Comparison of ENCODE assay signal across 8 cellular contexts in genomic region chr17:50146230-50146926, GRCh38. TPM values are rescaled to one million over a fixed set of nuclear protein-coding genes. Genes with fewer than 3 reads are reported as not detected.
DNase-seq lines count a peak whose midpoint lies in the region; ATAC-seq, FAIRE-seq and TF ChIP-seq lines count a peak whose summit lies in the region.

No MANE protein-coding gene starts in this region.

- no peak for TF ChIP-seq POLR2A in H1 (IDR thresholded peaks at IDR 0.05; ENCODE audit: control extremely low read depth in 1 of 2, low read depth in 2 of 2, low read length in 2 of 2)

- no peak; the same call in 1 of the 2 replicates for TF ChIP-seq CTCF in Panc1 (IDR thresholded peaks at IDR 0.05)
- TF ChIP-seq CTCF in H1 (IDR thresholded peaks at IDR 0.05; ENCODE audit: control extremely low read depth in 1 of 3, insufficient read depth in 1 of 3, low read depth in 1 of 3, low read length in 3 of 3) = peak in 2 of 3 experiments; percentile 4 to 6; a peak in 1 of 4 replicates
- no peak for TF ChIP-seq CTCF in neutrophil (IDR thresholded peaks at IDR 0.05)

- in situ Hi-C loops in Panc1 (cut with HindIII; ENCODE audit: low pct_unique_long_range_greater_than_20kb, low sequenced_read_pairs) = no loop called here

- H3K23me2 ChIP-seq in H1 (ENCODE audit: low read depth, low read length) = peaks cover 24% of the 10 kb centered on the region

- H4K5ac ChIP-seq in H1 (ENCODE audit: insufficient read length, low read depth, low read length) = no peak overlapping the region

- H4K91ac ChIP-seq in H1 (replicated peaks; ENCODE audit: insufficient read length, low read length) = peak overlapping the region; percentile 25

- H4K8ac ChIP-seq in H1 (ENCODE audit: extremely low read depth, insufficient read depth, low read length) = peak overlapping the region; percentile 31

- H3K4me3 ChIP-seq in CD4-positive, alpha-beta memory T cell (ENCODE audit: low read length in 2 of 2) = peak overlapping the region; percentile 76 to 84
- H3K4me3 ChIP-seq in Panc1 (ENCODE audit: low read depth in 2 of 2, low read length in 2 of 2) (peak overlapping the region; percentile 70 to 97), H1 (ENCODE audit: extremely low read depth in 1 of 4, insufficient read depth in 2 of 4, low read depth in 3 of 4, low read length in 4 of 4) (no peak overlapping the region), neutrophil (ENCODE audit: low read depth in 1 of 2, low read length in 1 of 2) (peak overlapping the region; percentile 97 to 98)

- no peak overlapping the region for H3K56ac ChIP-seq in H1 (replicated peaks; ENCODE audit: insufficient read length, low read depth, low read length)

- H2BK20ac ChIP-seq in H1 (ENCODE audit: low read length) = 0 out of 2 replicates have a peak overlapping the region, but pooled peaks have one; percentile 27

- intact Hi-C loops in CD4-positive, alpha-beta memory T cell (cut with micrococcal nuclease) = no loop called here
- intact Hi-C loops in Panc1 (cut with micrococcal nuclease; ENCODE audit: unreplicated experiment) = no loop called here

- H3K9me3 Mint-ChIP-seq in CD4-positive, alpha-beta memory T cell = peaks cover 0 to 1% (median 0%) of the 10 kb centered on the region in 8 donors

- 0 out of 2 replicates have a peak overlapping the region, but pooled peaks have one; percentile 75 for H2BK12ac ChIP-seq in H1 (ENCODE audit: low read depth, low read length)

- TF ChIP-seq RAD21 in H1 (IDR thresholded peaks at IDR 0.05 in 1 of 2, conservative IDR thresholded peaks at IDR 0.05 in 1 of 2; ENCODE audit: low read depth in 2 of 2, low read length in 2 of 2) = no peak

- H2BK15ac ChIP-seq in H1 (ENCODE audit: low read length) = no peak overlapping the region

- no peak for DNase-seq in CD4-positive, alpha-beta memory T cell
- DNase-seq in Panc1 (ENCODE audit: low read depth, low spot score) (no peak), H1 (ENCODE audit: low read depth in 1 of 2, low spot score in 2 of 2) (no peak), SKM-1 (lab: John Stamatoyannopoulos, UW; ENCODE audit: unreplicated experiment) (no peak)

- WGBS in H1 (ENCODE audit: extremely low coverage in 1 of 2, insufficient coverage in 1 of 2, insufficient read length in 1 of 2, insufficient replicate concordance in 2 of 2, low coverage in 1 of 2, low lambda C conversion rate in 2 of 2, missing lambda C conversion rate in 1 of 2), 2 experiments = 80% methylated on average over 10 of the region's 10 CpGs; no CpG with 5 or more reads in 1 of the 2 experiments

- no peak overlapping the region for H2BK5ac ChIP-seq in H1 (ENCODE audit: low read depth, low read length)

- no peak overlapping the region for H3K18ac ChIP-seq in H1 (ENCODE audit: extremely low read depth, low read length)

- H3K36me3 Mint-ChIP-seq in CD4-positive, alpha-beta memory T cell = peaks cover 21 to 67% of the 10 kb centered on the region in 2 donors

- peaks cover 25% of the 10 kb centered on the region for H3K36me3 ChIP-seq in CD4-positive, alpha-beta memory T cell (ENCODE audit: insufficient read depth, low read length)
- H3K36me3 ChIP-seq in Panc1 (ENCODE audit: control insufficient read depth, insufficient read depth, low read length) = peaks cover 19% of the 10 kb centered on the region; the same call in 1 of the 2 replicates
- peaks cover 0 to 6% (median 0%) of the 10 kb centered on the region in 4 experiments; a peak in 1 of 8 replicates for H3K36me3 ChIP-seq in H1 (ENCODE audit: control insufficient read depth in 2 of 4, insufficient read depth in 4 of 4, low read length in 3 of 4)
- peaks cover 52% of the 10 kb centered on the region for H3K36me3 ChIP-seq in neutrophil

- no peaks in the 10 kb centered on the region for H3K27me3 ChIP-seq in CD4-positive, alpha-beta memory T cell (ENCODE audit: insufficient read depth, low read length)
- no peaks in the 10 kb centered on the region for H3K27me3 ChIP-seq in Panc1 (ENCODE audit: control insufficient read depth, insufficient read depth, low read length)
- peaks cover 2 to 17% (median 15%) of the 10 kb centered on the region in 4 experiments; a peak in 6 of 7 replicates for H3K27me3 ChIP-seq in H1 (replicated peaks in 1 of 4; ENCODE audit: control insufficient read depth in 3 of 4, extremely low read depth in 1 of 4, insufficient read depth in 3 of 4, low read length in 3 of 4)
- no peaks in the 10 kb centered on the region for H3K27me3 ChIP-seq in neutrophil

- H2AFZ ChIP-seq in H1 (ENCODE audit: low read length) = no peak overlapping the region

- no peak for FAIRE-seq in H1 (lab: Jason Lieb, UNC)

- no peak overlapping the region for H3K23ac ChIP-seq in H1 (ENCODE audit: insufficient read length)

- no peak overlapping the region for H3K14ac ChIP-seq in H1 (ENCODE audit: insufficient read length)

- H4K20me1 ChIP-seq in H1 (replicated peaks in 1 of 2; ENCODE audit: control insufficient read depth in 1 of 2, insufficient read depth in 2 of 2, low read length in 2 of 2) = peaks cover 9 to 16% of the 10 kb centered on the region in 2 experiments

- H3K27me3 Mint-ChIP-seq in CD4-positive, alpha-beta memory T cell = no peaks in the 10 kb centered on the region

- no peak for TF ChIP-seq EP300 in H1 (IDR thresholded peaks at IDR 0.05; ENCODE audit: borderline replicate concordance in 1 of 2, low read depth in 2 of 2, low read length in 2 of 2)

- BruUV-seq in Panc1 (replicated peaks; lab: Mats Ljungman, UMichigan) = no TSS peak

- peak overlapping the region; percentile 79 for H3K27ac ChIP-seq in CD4-positive, alpha-beta memory T cell (ENCODE audit: low read depth, low read length)
- peak overlapping the region; percentile 79 for H3K27ac ChIP-seq in Panc1 (ENCODE audit: low read length)
- no peak overlapping the region for H3K27ac ChIP-seq in H1 (ENCODE audit: low read depth, low read length)
- H3K27ac ChIP-seq in neutrophil = peak overlapping the region; percentile 99

- H3K9me3 ChIP-seq in CD4-positive, alpha-beta memory T cell (ENCODE audit: control insufficient read depth in 1 of 2, low read length in 2 of 2) = no peaks in the 10 kb centered on the region
- no peaks in the 10 kb centered on the region for H3K9me3 ChIP-seq in Panc1 (ENCODE audit: control insufficient read depth, insufficient read depth, low read depth, low read length)
- H3K9me3 ChIP-seq in H1 (ENCODE audit: insufficient read depth in 2 of 2, low read depth in 1 of 2, low read length in 1 of 2) = no peaks in the 10 kb centered on the region
- H3K9me3 ChIP-seq in neutrophil = no peaks in the 10 kb centered on the region

- H3K27ac Mint-ChIP-seq in CD4-positive, alpha-beta memory T cell = peak overlapping the region; percentile 91 to 96 (median 93)

- CTCF ChIA-PET in CD4-positive, alpha-beta memory T cell (lab: Charles Lee; ENCODE audit: partially characterized antibody) = interaction anchor here (1.1 to 4.5 kb wide), 5 partner anchors 10 to 116 kb away, joined by 3 to 36 read pairs (median 9); no protein-coding TSS in a partner anchor
- CTCF ChIA-PET in Panc1 (lab: Charles Lee) = interaction anchor here (0.7 kb wide), 2 partner anchors 15 to 52 kb away, joined by 5 to 7 read pairs; no protein-coding TSS in a partner anchor
- CTCF ChIA-PET in H1 (lab: Charles Lee; ENCODE audit: partially characterized antibody) = interaction anchor here (0.6 to 21.6 kb wide), 19 partner anchors 3 to 185 kb away, joined by 3 to 299 read pairs (median 7); partner anchors contain the start of genes ITGA3, PDK2, PPP1R9B and SAMD14

- no peak overlapping the region for H2BK120ac ChIP-seq in H1 (replicated peaks; ENCODE audit: low read depth, low read length)

- peaks cover 8% of the 10 kb centered on the region for H3K79me1 ChIP-seq in H1 (ENCODE audit: low read depth, low read length)

- ATAC-seq in Panc1 = no peak
- ATAC-seq in GM19452 (IDR thresholded peaks at IDR 0.05; ENCODE audit: unreplicated experiment) = no peak
- ATAC-seq in GM21360 (IDR thresholded peaks at IDR 0.05; ENCODE audit: unreplicated experiment) = no peak
- ATAC-seq in HG03520 (IDR thresholded peaks at IDR 0.05; ENCODE audit: unreplicated experiment) = no peak

- H3K79me2 ChIP-seq in H1 (ENCODE audit: control insufficient read depth in 1 of 2, insufficient read depth in 2 of 2, low read length in 2 of 2) = no peaks in the 10 kb centered on the region; a peak in 1 of 4 replicates

- peaks cover 75% of the 10 kb centered on the region for H3K4me1 ChIP-seq in CD4-positive, alpha-beta memory T cell (ENCODE audit: insufficient read depth, low read length)
- peaks cover 26% of the 10 kb centered on the region for H3K4me1 ChIP-seq in Panc1 (ENCODE audit: control insufficient read depth, insufficient read depth, low read length)
- peaks cover 0 to 28% (median 13%) of the 10 kb centered on the region in 4 experiments; a peak in 6 of 7 replicates for H3K4me1 ChIP-seq in H1 (replicated peaks in 1 of 4; ENCODE audit: control insufficient read depth in 3 of 4, insufficient read depth in 4 of 4, low read length in 3 of 4)
- H3K4me1 ChIP-seq in neutrophil (ENCODE audit: control insufficient read depth in 1 of 2, insufficient read depth in 1 of 2, low read depth in 1 of 2, low read length in 1 of 2) = peaks cover 47 to 53% of the 10 kb centered on the region in 2 experiments

- no peak overlapping the region for H3K4ac ChIP-seq in H1 (replicated peaks; ENCODE audit: insufficient read length, low read depth, low read length)

- peaks cover 47 to 77% (median 61%) of the 10 kb centered on the region in 4 donors for H3K4me1 Mint-ChIP-seq in CD4-positive, alpha-beta memory T cell

- no peak overlapping the region for H3K9ac ChIP-seq in H1 (replicated peaks in 1 of 4; ENCODE audit: extremely low read depth in 1 of 4, low read depth in 3 of 4, low read length in 3 of 4)

- H2AK5ac ChIP-seq in H1 (ENCODE audit: low read depth, low read length) = peak overlapping the region; percentile 1; the same call in 1 of the 2 replicates

- H3K4me3 Mint-ChIP-seq in CD4-positive, alpha-beta memory T cell = peak overlapping the region; percentile 92 to 99 (median 96)

- POLR2A ChIA-PET in CD4-positive, alpha-beta memory T cell (lab: Charles Lee; ENCODE audit: partially characterized antibody) = interaction anchor here (1.9 to 9.0 kb wide), 2 partner anchors 11 to 15 kb away, joined by 6 to 102 read pairs; no protein-coding TSS in a partner anchor
- POLR2A ChIA-PET in Panc1 (lab: Charles Lee) (no interaction called here), H1 (lab: Charles Lee; ENCODE audit: partially characterized antibody) (interaction anchor here (0.9 to 2.6 kb wide), 4 partner anchors 10 to 200 kb away, joined by 3 to 9 read pairs (median 4); partner anchors contain the start of gene XYLT2)

- H3K4me2 ChIP-seq in H1 (ENCODE audit: insufficient read depth in 1 of 2, low read depth in 2 of 2, low read length in 2 of 2) = no peak overlapping the region; a peak in 1 of 4 replicates

RNA-seq across cellular contexts. Expression of gene PPP1R9B, which starts 4.1 kb away (rescaled TPM):
- 10 to 100 TPM; 97.5 to 99.7 TPM for total RNA-seq in CD4-positive, alpha-beta memory T cell
- 1 to 10 TPM in 1 of 2 donors, under 1 TPM in 1; 0.48 to 2.2 TPM for polyA plus RNA-seq in CD4-positive, alpha-beta memory T cell
- 114 TPM for total RNA-seq in Panc1 (2021; ENCODE audit: unreplicated experiment)
- polyA plus RNA-seq in Panc1 (2012; ENCODE audit: insufficient read length) = 149 TPM
- total RNA-seq in H1 (2021; fragmentation: NEBNext Ultra II Directional; extraction: Animal tissue kit (Norgen Biotek cat#: 25700)) = 13.1 and 14.1 TPM in 2 replicates
- polyA plus RNA-seq in H1 (2011; rRNA removed) = 5.2 and 6.1 TPM in 2 replicates
- polyA plus RNA-seq in H1 (2011; cell fraction: cytosol; rRNA removed) = 6.2 TPM
- 11.6 TPM for polyA plus RNA-seq in H1 (2011; cell fraction: nucleus; rRNA removed)
- 13.3 to 16.7 TPM (median 15.0 TPM) in 4 replicates for polyA plus RNA-seq in H1 (2012, experiment 1 of 2)
- polyA plus RNA-seq in H1 (2012, experiment 2 of 2) = 9.9 TPM
- polyA plus RNA-seq in H1 (2013, experiment 1 of 2) = 6.4 TPM
- 6.6 TPM for polyA plus RNA-seq in H1 (2013, experiment 2 of 2)
- 3.9 and 6.5 TPM in 2 replicates for polyA minus RNA-seq in H1 (2011; rRNA and poly(A)+ RNA removed)
- polyA minus RNA-seq in H1 (2011; cell fraction: cytosol; rRNA and poly(A)+ RNA removed) = 7.4 TPM
- 6.0 TPM for polyA minus RNA-seq in H1 (2011; cell fraction: nucleus; rRNA and poly(A)+ RNA removed)

RNA-seq across cellular contexts. Expression of gene SAMD14, which starts 16.4 kb away (rescaled TPM):
- 1 to 10 TPM; 1.2 to 1.3 TPM for total RNA-seq in CD4-positive, alpha-beta memory T cell
- under 1 TPM; 0.16 to 0.19 TPM for polyA plus RNA-seq in CD4-positive, alpha-beta memory T cell
- 6.9 TPM for total RNA-seq in Panc1 (2021; ENCODE audit: unreplicated experiment)
- polyA plus RNA-seq in Panc1 (2012; ENCODE audit: insufficient read length) = 8.6 TPM
- total RNA-seq in H1 (2021; fragmentation: NEBNext Ultra II Directional; extraction: Animal tissue kit (Norgen Biotek cat#: 25700)) = 5.8 and 5.9 TPM in 2 replicates
- 5.2 and 5.7 TPM in 2 replicates for polyA plus RNA-seq in H1 (2011; rRNA removed)
- polyA plus RNA-seq in H1 (2011; cell fraction: cytosol; rRNA removed) = 3.9 TPM
- 12.4 TPM for polyA plus RNA-seq in H1 (2011; cell fraction: nucleus; rRNA removed)
- polyA plus RNA-seq in H1 (2012, experiment 1 of 2) = 6.3 to 11.5 TPM (median 8.1 TPM) in 4 replicates
- 3.9 TPM for polyA plus RNA-seq in H1 (2012, experiment 2 of 2)
- 3.4 TPM for polyA plus RNA-seq in H1 (2013, experiment 1 of 2)
- 3.4 TPM for polyA plus RNA-seq in H1 (2013, experiment 2 of 2)
- polyA minus RNA-seq in H1 (2011; rRNA and poly(A)+ RNA removed) = 2.6 and 3.1 TPM in 2 replicates
- 2.9 TPM for polyA minus RNA-seq in H1 (2011; cell fraction: cytosol; rRNA and poly(A)+ RNA removed)
- 4.2 TPM for polyA minus RNA-seq in H1 (2011; cell fraction: nucleus; rRNA and poly(A)+ RNA removed)

RNA-seq across cellular contexts. Expression of gene SGCA, which starts 19.4 kb away (rescaled TPM):
- total RNA-seq in CD4-positive, alpha-beta memory T cell = not detected
- not detected for polyA plus RNA-seq in CD4-positive, alpha-beta memory T cell
- total RNA-seq in Panc1 (2021; ENCODE audit: unreplicated experiment) = not detected
- polyA plus RNA-seq in Panc1 (2012; ENCODE audit: insufficient read length) = not detected
- total RNA-seq in H1 (2021; fragmentation: NEBNext Ultra II Directional; extraction: Animal tissue kit (Norgen Biotek cat#: 25700)) = not detected in 2 replicates
- polyA plus RNA-seq in H1 (2011; rRNA removed) = 0.12 and 0.36 TPM in 2 replicates
- polyA plus RNA-seq in H1 (2011; cell fraction: cytosol; rRNA removed) = 0.18 TPM
- 0.27 TPM for polyA plus RNA-seq in H1 (2011; cell fraction: nucleus; rRNA removed)
- polyA plus RNA-seq in H1 (2012, experiment 1 of 2) = 0.31 to 0.65 TPM in 2 of 4 replicates, not detected in the others
- polyA plus RNA-seq in H1 (2012, experiment 2 of 2) = 0.43 TPM
- 0.36 TPM for polyA plus RNA-seq in H1 (2013, experiment 1 of 2)
- 0.33 TPM for polyA plus RNA-seq in H1 (2013, experiment 2 of 2)
- not detected in 2 replicates for polyA minus RNA-seq in H1 (2011; rRNA and poly(A)+ RNA removed)
- not detected for polyA minus RNA-seq in H1 (2011; cell fraction: cytosol; rRNA and poly(A)+ RNA removed)
- polyA minus RNA-seq in H1 (2011; cell fraction: nucleus; rRNA and poly(A)+ RNA removed) = not detected

RNA-seq across cellular contexts. Expression of gene PDK2, which starts 51.2 kb away (rescaled TPM):
- 10 to 100 TPM; 39.1 to 40.6 TPM for total RNA-seq in CD4-positive, alpha-beta memory T cell
- 10 to 100 TPM; 34.5 to 36.5 TPM for polyA plus RNA-seq in CD4-positive, alpha-beta memory T cell
- 46.0 TPM for total RNA-seq in Panc1 (2021; ENCODE audit: unreplicated experiment)
- polyA plus RNA-seq in Panc1 (2012; ENCODE audit: insufficient read length) = 79.3 TPM
- total RNA-seq in H1 (2021; fragmentation: NEBNext Ultra II Directional; extraction: Animal tissue kit (Norgen Biotek cat#: 25700)) = 17.8 and 18.3 TPM in 2 replicates
- polyA plus RNA-seq in H1 (2011; rRNA removed) = 121 and 154 TPM in 2 replicates
- polyA plus RNA-seq in H1 (2011; cell fraction: cytosol; rRNA removed) = 49.3 TPM
- polyA plus RNA-seq in H1 (2011; cell fraction: nucleus; rRNA removed) = 74.7 TPM
- polyA plus RNA-seq in H1 (2012, experiment 1 of 2) = 14.5 to 28.8 TPM (median 21.8 TPM) in 4 replicates
- 16.0 TPM for polyA plus RNA-seq in H1 (2012, experiment 2 of 2)
- 17.4 TPM for polyA plus RNA-seq in H1 (2013, experiment 1 of 2)
- 17.7 TPM for polyA plus RNA-seq in H1 (2013, experiment 2 of 2)
- polyA minus RNA-seq in H1 (2011; rRNA and poly(A)+ RNA removed) = 63.4 and 70.8 TPM in 2 replicates
- 22.0 TPM for polyA minus RNA-seq in H1 (2011; cell fraction: cytosol; rRNA and poly(A)+ RNA removed)
- polyA minus RNA-seq in H1 (2011; cell fraction: nucleus; rRNA and poly(A)+ RNA removed) = 45.0 TPM

RNA-seq across cellular contexts. Expression of gene COL1A1, which starts 55.1 kb away (rescaled TPM):
- total RNA-seq in CD4-positive, alpha-beta memory T cell = 1 to 10 TPM; 1.0 to 1.6 TPM
- not detected for polyA plus RNA-seq in CD4-positive, alpha-beta memory T cell
- 52.7 TPM for total RNA-seq in Panc1 (2021; ENCODE audit: unreplicated experiment)
- polyA plus RNA-seq in Panc1 (2012; ENCODE audit: insufficient read length) = 67.6 TPM
- total RNA-seq in H1 (2021; fragmentation: NEBNext Ultra II Directional; extraction: Animal tissue kit (Norgen Biotek cat#: 25700)) = 80.4 and 88.1 TPM in 2 replicates
- polyA plus RNA-seq in H1 (2011; rRNA removed) = 14.1 and 27.3 TPM in 2 replicates
- polyA plus RNA-seq in H1 (2011; cell fraction: cytosol; rRNA removed) = 9.3 TPM
- 112 TPM for polyA plus RNA-seq in H1 (2011; cell fraction: nucleus; rRNA removed)
- 59.0 to 109 TPM (median 93.2 TPM) in 4 replicates for polyA plus RNA-seq in H1 (2012, experiment 1 of 2)
- polyA plus RNA-seq in H1 (2012, experiment 2 of 2) = 56.3 TPM
- polyA plus RNA-seq in H1 (2013, experiment 1 of 2) = 109 TPM
- polyA plus RNA-seq in H1 (2013, experiment 2 of 2) = 85.3 TPM
- 50.2 and 51.4 TPM in 2 replicates for polyA minus RNA-seq in H1 (2011; rRNA and poly(A)+ RNA removed)
- 33.6 TPM for polyA minus RNA-seq in H1 (2011; cell fraction: cytosol; rRNA and poly(A)+ RNA removed)
- 122 TPM for polyA minus RNA-seq in H1 (2011; cell fraction: nucleus; rRNA and poly(A)+ RNA removed)

Comparison
In these comparisons a context has a peak if more than half of its experiments do, and no peak if none do; other contexts are left out.
1. H3K4me3 ChIP-seq: peak in CD4-positive, alpha-beta memory T cell (2 of 2), Panc1 (2 of 2) and neutrophil (2 of 2); none in H1 (0 of 4).
2. CTCF ChIP-seq: peak in H1 (2 of 3); none in Panc1 (single experiment) and neutrophil (single experiment).